ENCODE assay signal across 11 cellular contexts in the genomic region with DNA sequence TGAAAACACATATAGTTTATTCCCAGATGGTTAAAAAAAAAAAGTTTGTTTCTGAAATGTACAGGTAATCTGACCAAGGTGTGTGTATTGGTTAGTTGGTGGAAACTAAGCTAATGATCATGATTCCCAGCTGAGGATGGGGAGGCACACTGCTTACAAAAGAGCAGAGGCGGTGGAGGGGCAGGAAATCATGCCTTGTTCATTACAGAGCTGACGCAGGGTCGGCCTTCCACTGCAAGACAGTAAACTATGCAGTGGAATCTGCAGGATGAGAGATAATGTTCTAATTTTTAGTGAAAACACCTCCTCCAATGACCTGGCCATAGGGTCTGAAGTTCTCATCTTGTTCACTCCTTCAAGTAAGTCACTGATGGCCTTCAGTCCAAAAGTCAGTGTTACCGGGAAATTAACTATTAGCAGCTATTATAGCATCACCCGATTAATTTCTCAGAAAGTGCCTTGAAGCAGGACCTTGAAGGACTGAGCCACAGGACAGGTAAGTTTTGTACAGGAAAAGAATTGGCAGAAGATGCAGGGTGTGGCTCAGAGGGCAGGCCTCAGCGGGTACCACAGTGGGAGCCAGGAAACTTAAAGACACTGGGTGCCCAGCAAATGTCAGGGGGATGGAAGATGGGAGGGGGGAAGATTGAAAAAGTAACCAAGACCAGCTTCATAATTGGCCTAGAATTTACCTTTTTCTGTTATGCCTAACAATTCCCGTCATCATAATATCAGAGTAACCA. TPM values are rescaled to one million over a fixed set of nuclear protein-coding genes. Genes with fewer than 3 reads are reported as not detected.
DNase-seq lines count a peak whose midpoint lies in the region; ATAC-seq, FAIRE-seq and TF ChIP-seq lines count a peak whose summit lies in the region.
"Had no signal": no experiment of that assay in that cellular context is flagged by ENCODE, and none has a peak within 500 bp of the region (broad histone marks: within the 10 kb centered on the region; RNA-seq: fewer than 3 reads in every experiment).

No MANE protein-coding gene starts in this region.

- peak overlapping the region; percentile 99 for H3K27ac Mint-ChIP-seq in osteocyte (ENCODE audit: unreplicated experiment)
- H3K27ac Mint-ChIP-seq: IgD-negative memory B cell; T-helper 1 cell treated with Interleukin-12 subunit alpha and Interleukin-12 subunit beta and Interleukin-4 antibody, amounts not matched to agents 30 μg/mL and 1 μg/mL, for 36 hours had no signal

- H3K9me3 ChIP-seq in A549 (no peaks in the 10 kb centered on the region), Panc1 (ENCODE audit: control insufficient read depth, insufficient read depth, low read depth, low read length) (no peaks in the 10 kb centered on the region), esophagus squamous epithelium (no peaks in the 10 kb centered on the region)

- CTCF ChIA-PET in A549 (lab: Yijun Ruan, JAX) (interaction anchor here (0.6 to 12.3 kb wide), 12 partner anchors 9 to 134 kb away, joined by 3 to 98 read pairs (median 8); a partner anchor contains a TSS), Panc1 (lab: Charles Lee) (interaction anchor here (0.7 to 0.8 kb wide), 3 partner anchors 14 to 70 kb away, joined by 3 to 5 read pairs (median 4); no protein-coding TSS in a partner anchor)

- H3K27ac ChIP-seq in A549 = peak overlapping the region; percentile 97 to 98
- peak overlapping the region; percentile 100 for H3K27ac ChIP-seq in Panc1 (ENCODE audit: low read length)
- peak overlapping the region; percentile 75 to 99 (median 94) for H3K27ac ChIP-seq in esophagus squamous epithelium
- H3K27ac ChIP-seq in caudate nucleus (ENCODE audit: low read depth, low read length) = no peak overlapping the region

- peaks cover 60% of the 10 kb centered on the region for H3K4me1 ChIP-seq in A549
- peaks cover 74% of the 10 kb centered on the region for H3K4me1 ChIP-seq in Panc1 (ENCODE audit: control insufficient read depth, insufficient read depth, low read length)
- H3K4me1 ChIP-seq in esophagus squamous epithelium = peaks cover 20 to 61% (median 52%) of the 10 kb centered on the region in 3 donors

- WGBS in A549 (ENCODE audit: missing lambda C conversion rate) = 29% methylated on average over 7 of the region's 7 CpGs
- WGBS in esophagus squamous epithelium, 2 donors = 33 to 36% methylated on average over 7 of the region's 7 CpGs

- no peaks in the 10 kb centered on the region for H3K27me3 Mint-ChIP-seq in osteocyte (ENCODE audit: unreplicated experiment)
- H3K27me3 Mint-ChIP-seq: IgD-negative memory B cell had no signal

- DNase-seq in A549 (ENCODE audit: low read depth in 1 of 2, low spot score in 1 of 2) (no peak), Panc1 (ENCODE audit: low read depth, low spot score) (no peak), esophagus squamous epithelium (lab: John Stamatoyannopoulos, UW) (no peak), osteocyte (ENCODE audit: extremely low spot score, unreplicated experiment) (no peak), caudate nucleus (lab: John Stamatoyannopoulos, UW) (no peak), frontal cortex (ENCODE audit: low spot score in 2 of 2) (no peak), DMS79 (lab: John Stamatoyannopoulos, UW) (no peak)
- DNase-seq in activated CD4-positive, alpha-beta T cell treated with anti-CD3 and anti-CD28 coated beads for 48 hours = no peak
- DNase-seq: AML-193 had no signal

- FAIRE-seq in A549 (lab: Jason Lieb, UNC) = no peak
- no peak for FAIRE-seq in frontal cortex (lab: Jason Lieb, UNC)

- no peak for TF ChIP-seq CTCF in A549 (IDR thresholded peaks at IDR 0.05)
- TF ChIP-seq CTCF in Panc1 (IDR thresholded peaks at IDR 0.05) = no peak
- no peak for TF ChIP-seq CTCF in esophagus squamous epithelium (IDR thresholded peaks at IDR 0.05)
- TF ChIP-seq CTCF in osteocyte (IDR thresholded peaks at IDR 0.05) = no peak

- in situ Hi-C loops in Panc1 (cut with HindIII; ENCODE audit: low pct_unique_long_range_greater_than_20kb, low sequenced_read_pairs) = no loop called here

- POLR2A ChIA-PET in A549 (lab: Yijun Ruan, JAX) (interaction anchor here (0.7 to 3.0 kb wide), 12 partner anchors 9 to 62 kb away, joined by 3 to 31 read pairs (median 6); a partner anchor contains a TSS), Panc1 (lab: Charles Lee) (interaction anchor here (0.6 to 1.1 kb wide), 9 partner anchors 10 to 256 kb away, joined by 3 to 6 read pairs (median 4); a partner anchor contains a TSS)

- no peaks in the 10 kb centered on the region for H3K27me3 ChIP-seq in Panc1 (ENCODE audit: control insufficient read depth, insufficient read depth, low read length)
- no peaks in the 10 kb centered on the region for H3K27me3 ChIP-seq in esophagus squamous epithelium

- peak overlapping the region; percentile 79 for H3K4me2 ChIP-seq in A549

- peaks cover 32% of the 10 kb centered on the region for H3K36me3 ChIP-seq in Panc1 (ENCODE audit: control insufficient read depth, insufficient read depth, low read length)
- H3K36me3 ChIP-seq in esophagus squamous epithelium = peaks cover 0 to 52% (median 12%) of the 10 kb centered on the region in 3 donors

- H3K36me3 Mint-ChIP-seq in osteocyte (ENCODE audit: unreplicated experiment) = peaks cover 53% of the 10 kb centered on the region

- no peak for TF ChIP-seq POLR2A in A549 (IDR thresholded peaks at IDR 0.05; ENCODE audit: low read length)
- TF ChIP-seq POLR2A in esophagus squamous epithelium (IDR thresholded peaks at IDR 0.05) = no peak

- ATAC-seq in A549 (peak; percentile 47 to 57; a peak in 5 of 6 replicates), Panc1 (peak; percentile 52)

- no TSS peak for BruUV-seq in Panc1 (replicated peaks; lab: Mats Ljungman, UMichigan)

- TF ChIP-seq RAD21 in A549 (conservative IDR thresholded peaks at IDR 0.05 in 1 of 2, IDR thresholded peaks at IDR 0.05 in 1 of 2) = no peak

- H3K4me3 ChIP-seq in A549 = no peak overlapping the region
- H3K4me3 ChIP-seq in Panc1 (ENCODE audit: low read depth in 2 of 2, low read length in 2 of 2) = no peak overlapping the region
- H3K4me3 ChIP-seq in esophagus squamous epithelium = no peak overlapping the region

- no peaks in the 10 kb centered on the region for H3K9me3 Mint-ChIP-seq in osteocyte (ENCODE audit: unreplicated experiment)
- H3K9me3 Mint-ChIP-seq: IgD-negative memory B cell; T-helper 1 cell treated with Interleukin-12 subunit alpha and Interleukin-12 subunit beta and Interleukin-4 antibody, amounts not matched to agents 30 μg/mL and 1 μg/mL, for 36 hours had no signal

- H3K4me1 Mint-ChIP-seq in osteocyte (ENCODE audit: unreplicated experiment) = peaks cover 63% of the 10 kb centered on the region

- TF ChIP-seq EP300 in A549 (IDR thresholded peaks at IDR 0.05) = no peak

- H3K4me3 Mint-ChIP-seq in osteocyte (ENCODE audit: unreplicated experiment) = peak overlapping the region; percentile 14
- H3K4me3 Mint-ChIP-seq: IgD-negative memory B cell; T-helper 1 cell treated with Interleukin-12 subunit alpha and Interleukin-12 subunit beta and Interleukin-4 antibody, amounts not matched to agents 30 μg/mL and 1 μg/mL, for 36 hours had no signal

- intact Hi-C loops in Panc1 (cut with micrococcal nuclease; ENCODE audit: unreplicated experiment) = no loop called here
- intact Hi-C loops in esophagus squamous epithelium (cut with DNase I) = no loop called here

TF ChIP-seq in A549, 52 proteins besides CTCF, POLR2A, EP300 and RAD21:
- TF ChIP-seq FOSB (CRISPR knock-in tag; IDR thresholded peaks at IDR 0.05) (0 out of 2 replicates have a peak, but pooled peaks have one; percentile 22), CHD4 (IDR thresholded peaks at IDR 0.05; ENCODE audit: borderline replicate concordance) (no peak), ZC3H11A (IDR thresholded peaks at IDR 0.05) (no peak), HDAC2 (IDR thresholded peaks at IDR 0.05) (no peak), FOXS1 (CRISPR knock-in tag; IDR thresholded peaks at IDR 0.05) (0 out of 2 replicates have a peak, but pooled peaks have one; percentile 8), HOXB5 (CRISPR knock-in tag; IDR thresholded peaks at IDR 0.05) (no peak), HEYL (CRISPR knock-in tag; IDR thresholded peaks at IDR 0.05) (0 out of 2 replicates have a peak, but pooled peaks have one; percentile 25), RARB (CRISPR knock-in tag; IDR thresholded peaks at IDR 0.05) (peak; percentile 47; the same call in 1 of the 2 replicates)
- TF ChIP-seq, protein P1, sequence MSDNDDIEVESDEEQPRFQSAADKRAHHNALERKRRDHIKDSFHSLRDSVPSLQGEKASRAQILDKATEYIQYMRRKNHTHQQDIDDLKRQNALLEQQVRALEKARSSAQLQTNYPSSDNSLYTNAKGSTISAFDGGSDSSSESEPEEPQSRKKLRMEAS (IDR thresholded peaks at IDR 0.05) = peak; percentile 28; the same call in 1 of the 2 replicates
- TF ChIP-seq, protein P2, sequence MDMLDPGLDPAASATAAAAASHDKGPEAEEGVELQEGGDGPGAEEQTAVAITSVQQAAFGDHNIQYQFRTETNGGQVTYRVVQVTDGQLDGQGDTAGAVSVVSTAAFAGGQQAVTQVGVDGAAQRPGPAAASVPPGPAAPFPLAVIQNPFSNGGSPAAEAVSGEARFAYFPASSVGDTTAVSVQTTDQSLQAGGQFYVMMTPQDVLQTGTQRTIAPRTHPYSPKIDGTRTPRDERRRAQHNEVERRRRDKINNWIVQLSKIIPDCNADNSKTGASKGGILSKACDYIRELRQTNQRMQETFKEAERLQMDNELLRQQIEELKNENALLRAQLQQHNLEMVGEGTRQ (IDR thresholded peaks at IDR 0.05) = no peak; the same call in 1 of the 2 replicates

RNA-seq across cellular contexts. Expression of a gene that starts 36.0 kb away (rescaled TPM):
- polyA plus RNA-seq in A549 (2011; rRNA removed) (229 and 265 TPM in 2 replicates), A549 (2017; fragmentation: RNase III; extraction: RNeasy Plus Mini Kit Qiagen cat#74134 plus additional on column Dnase treatment) (190 to 217 TPM (median 191 TPM) in 3 replicates)
- polyA plus RNA-seq in A549 (2012; cell fraction: cytosol; rRNA removed) = 117 TPM in 2 replicates
- 127 and 200 TPM in 2 replicates for polyA plus RNA-seq in A549 (2012; cell fraction: nucleus; rRNA removed)
- 195 and 221 TPM in 2 replicates for polyA minus RNA-seq in A549 (2011; rRNA and poly(A)+ RNA removed)
- total RNA-seq in Panc1 (2021; ENCODE audit: unreplicated experiment) (376 TPM), esophagus squamous epithelium (100 to 1,000 TPM in 2 of 4 donors, 10 to 100 TPM in 2; 61.1 to 123 (median 99.6) TPM), osteocyte (470 and 517 TPM in 2 replicates), frontal cortex (2.9 TPM)
- polyA plus RNA-seq in Panc1 (2012; ENCODE audit: insufficient read length) = 187 TPM
- polyA plus RNA-seq: IgD-negative memory B cell had no signal

RNA-seq across cellular contexts. Expression of a gene that starts 50.3 kb away (rescaled TPM):
- polyA plus RNA-seq in A549 (2011; rRNA removed) (63.5 and 87.0 TPM in 2 replicates), A549 (2017; fragmentation: RNase III; extraction: RNeasy Plus Mini Kit Qiagen cat#74134 plus additional on column Dnase treatment) (51.2 to 57.9 TPM (median 52.4 TPM) in 3 replicates)
- 24.7 and 26.7 TPM in 2 replicates for polyA plus RNA-seq in A549 (2012; cell fraction: cytosol; rRNA removed)
- 12.1 and 18.0 TPM in 2 replicates for polyA plus RNA-seq in A549 (2012; cell fraction: nucleus; rRNA removed)
- 12.0 and 13.0 TPM in 2 replicates for polyA minus RNA-seq in A549 (2011; rRNA and poly(A)+ RNA removed)
- total RNA-seq in Panc1 (2021; ENCODE audit: unreplicated experiment) (96.4 TPM), esophagus squamous epithelium (10 to 100 TPM in 2 of 4 donors, 1 to 10 TPM in 2; 6.7 to 23.7 (median 14.4) TPM), osteocyte (8.6 and 9.5 TPM in 2 replicates), frontal cortex (2.4 TPM)
- 29.0 TPM for polyA plus RNA-seq in Panc1 (2012; ENCODE audit: insufficient read length)

Comparison
In these comparisons a context has a peak if more than half of its experiments do, and no peak if none do; other contexts are left out.
1. RNA of a gene that starts 36.0 kb away (total RNA-seq): 470 to 517 TPM in osteocyte, 376 TPM in Panc1 (single experiment) and 61.1 to 123 TPM in esophagus squamous epithelium; 2.9 TPM in frontal cortex (single experiment); every median in the first group is over 10 times any median in the second.